ENCODE assay signal across 23 cellular contexts in genomic region chr6:9192405-9192909, GRCh38.
"Had no signal": no experiment of that assay in that cellular context is flagged by ENCODE, and none has a peak within 500 bp of the region (broad histone marks: within the 10 kb centered on the region; RNA-seq: fewer than 3 reads in every experiment).

No MANE protein-coding gene starts in this region.

- H3K9ac ChIP-seq: SK-N-SH had no signal

- H3K9me3 ChIP-seq: SK-N-SH had no signal

- DNase-seq: IMR-90, Karpas-422, KG1, MM.1S, NCI-H1092 treated with DMSO at 0.1 percent for 48 hours, NCI-H1436, NCI-H187, NCI-H2029, NCI-H2081 treated with DMSO at 0.1 percent for 48 hours, NCI-H2171, NCI-H226, NCI-H446, NCI-H510A, NCI-H524 treated with DMSO at 0.1 percent for 48 hours, NCI-H82, SHP77, SK-N-SH, SW 1271, T-helper 1 cell, T-helper 17 cell had no signal

- H3K4me3 Mint-ChIP-seq: T-helper 17 cell had no signal

- H3K27ac Mint-ChIP-seq: T-helper 17 cell had no signal

- H3K4me1 Mint-ChIP-seq: T-helper 17 cell had no signal

- H3K9me2 ChIP-seq: SK-N-SH had no signal

- H3K27me3 Mint-ChIP-seq: T-helper 17 cell had no signal

- ATAC-seq: HepG2, Panc1, T-helper 17 cell had no signal

- H3K27ac ChIP-seq: RWPE1 had no signal

- H3K4me2 ChIP-seq: SK-N-SH had no signal
